Comparison of ENCODE assay signal across 26 cellular contexts in genomic region chr11:88315981-88316441, GRCh38. TPM values are rescaled to one million over a fixed set of nuclear protein-coding genes. Genes with fewer than 3 reads are reported as not detected.
DNase-seq lines count a peak whose midpoint lies in the region; ATAC-seq, FAIRE-seq and TF ChIP-seq lines count a peak whose summit lies in the region.
"Had no signal": no experiment of that assay in that cellular context is flagged by ENCODE, and none has a peak within 500 bp of the region (broad histone marks: within the 10 kb centered on the region; RNA-seq: fewer than 3 reads in every experiment).

No MANE protein-coding gene starts in this region.

- H3K9me3 Mint-ChIP-seq in natural killer cell treated with Interleukin-12 subunit alpha and Interleukin-12 subunit beta and Interleukin-15 and Interleukin-18, amount 100 ng/mL, for 72 hours = no peaks in the 10 kb centered on the region
- H3K9me3 Mint-ChIP-seq in CD8-positive, alpha-beta memory T cell = no peaks in the 10 kb centered on the region
- H3K9me3 Mint-ChIP-seq in mesothelial cell of epicardium = no peaks in the 10 kb centered on the region
- H3K9me3 Mint-ChIP-seq: activated naive CD4-positive, alpha-beta T cell treated with anti-CD3 and anti-CD28 coated beads, Interleukin-2, amount 50 U/mL, for 24 hours; activated T-cell treated with anti-CD3 and anti-CD28 coated beads, Interleukin-2, amount 50 U/mL, for 4 hours; H9; nephron progenitor cell had no signal

- H3K27ac ChIP-seq in esophagus (ENCODE audit: low read depth in 2 of 2, low read length in 1 of 2) = peak overlapping the region; percentile 8 to 26
- no peak overlapping the region for H3K27ac ChIP-seq in CD8-positive, alpha-beta memory T cell (ENCODE audit: low read depth, low read length)
- H3K27ac ChIP-seq: BLaER1 treated with 17β-estradiol and CSF1 and Interleukin-3, amounts not matched to agents 10 nM and 100 nM; upper lobe of right lung had no signal

- H3K27me3 ChIP-seq in esophagus (ENCODE audit: control insufficient read depth in 1 of 2, insufficient read depth in 2 of 2, low read length in 2 of 2) = no peaks in the 10 kb centered on the region
- H3K27me3 ChIP-seq in CD8-positive, alpha-beta memory T cell (ENCODE audit: insufficient read depth, low read length, poor library complexity, severe bottlenecking) = no peaks in the 10 kb centered on the region
- H3K27me3 ChIP-seq: BLaER1 treated with 17β-estradiol and CSF1 and Interleukin-3, amounts not matched to agents 10 nM and 100 nM; upper lobe of right lung had no signal

- no peaks in the 10 kb centered on the region for H3K4me1 ChIP-seq in esophagus (ENCODE audit: control insufficient read depth in 2 of 2, insufficient read depth in 2 of 2, low read length in 1 of 2)
- H3K4me1 ChIP-seq in CD8-positive, alpha-beta memory T cell (ENCODE audit: insufficient read depth, low read length) = no peaks in the 10 kb centered on the region

- no peak for TF ChIP-seq CTCF in mesothelial cell of epicardium (IDR thresholded peaks at IDR 0.05; ENCODE audit: unreplicated experiment)

- CTCF ChIA-PET in CD8-positive, alpha-beta memory T cell (lab: Charles Lee) = no interaction called here

- peak; percentile 18 for FAIRE-seq in GM18507 (lab: Jason Lieb, UNC)
- FAIRE-seq: K562 had no signal

- H3K4me3 Mint-ChIP-seq in natural killer cell treated with Interleukin-12 subunit alpha and Interleukin-12 subunit beta and Interleukin-15 and Interleukin-18, amount 100 ng/mL, for 72 hours = no peak overlapping the region
- H3K4me3 Mint-ChIP-seq in CD8-positive, alpha-beta memory T cell = no peak overlapping the region
- no peak overlapping the region for H3K4me3 Mint-ChIP-seq in mesothelial cell of epicardium
- H3K4me3 Mint-ChIP-seq: activated naive CD4-positive, alpha-beta T cell treated with anti-CD3 and anti-CD28 coated beads, Interleukin-2, amount 50 U/mL, for 24 hours; activated T-cell treated with anti-CD3 and anti-CD28 coated beads, Interleukin-2, amount 50 U/mL, for 4 hours; H9; nephron progenitor cell had no signal

- POLR2A ChIA-PET in CD8-positive, alpha-beta memory T cell (lab: Charles Lee) = no interaction called here

- H3K9me3 ChIP-seq in esophagus (ENCODE audit: control insufficient read depth in 2 of 2, insufficient read depth in 1 of 2, low read depth in 1 of 2, low read length in 1 of 2) = no peaks in the 10 kb centered on the region
- no peaks in the 10 kb centered on the region for H3K9me3 ChIP-seq in CD8-positive, alpha-beta memory T cell (ENCODE audit: low read length)
- H3K9me3 ChIP-seq: BLaER1 treated with 17β-estradiol and CSF1 and Interleukin-3, amounts not matched to agents 10 nM and 100 nM; upper lobe of right lung had no signal

- no peaks in the 10 kb centered on the region for H3K36me3 ChIP-seq in esophagus (ENCODE audit: control insufficient read depth in 2 of 2, insufficient read depth in 2 of 2, low read length in 1 of 2)
- no peaks in the 10 kb centered on the region for H3K36me3 ChIP-seq in CD8-positive, alpha-beta memory T cell (ENCODE audit: insufficient read depth, low read length)

- peaks cover 28% of the 10 kb centered on the region for H3K36me3 Mint-ChIP-seq in natural killer cell treated with Interleukin-12 subunit alpha and Interleukin-12 subunit beta and Interleukin-15 and Interleukin-18, amount 100 ng/mL, for 72 hours
- peaks cover 0 to 59% (median 24%) of the 10 kb centered on the region in 3 donors for H3K36me3 Mint-ChIP-seq in CD8-positive, alpha-beta memory T cell
- H3K36me3 Mint-ChIP-seq in mesothelial cell of epicardium = peaks cover 20% of the 10 kb centered on the region

- H3K27ac Mint-ChIP-seq in natural killer cell treated with Interleukin-12 subunit alpha and Interleukin-12 subunit beta and Interleukin-15 and Interleukin-18, amount 100 ng/mL, for 72 hours = peak overlapping the region; percentile 61 to 86
- peak overlapping the region in 2 of 8 donors; percentile 55 to 82 for H3K27ac Mint-ChIP-seq in CD8-positive, alpha-beta memory T cell
- H3K27ac Mint-ChIP-seq in mesothelial cell of epicardium = no peak overlapping the region
- H3K27ac Mint-ChIP-seq: activated naive CD4-positive, alpha-beta T cell treated with anti-CD3 and anti-CD28 coated beads, Interleukin-2, amount 50 U/mL, for 24 hours; nephron progenitor cell had no signal

- WGBS in esophagus, 2 donors = 48 to 58% methylated on average over 5 of the region's 5 CpGs

- no peak for ATAC-seq in natural killer cell treated with Interleukin-12 subunit alpha and Interleukin-12 subunit beta and Interleukin-15 and Interleukin-18, amount 100 ng/mL, for 72 hours
- ATAC-seq in HG03097 (IDR thresholded peaks at IDR 0.05; ENCODE audit: low FRiP score, unreplicated experiment) = no peak
- ATAC-seq: activated T-cell treated with anti-CD3 and anti-CD28 coated beads, Interleukin-2, amount 50 U/mL, for 4 hours; K562 had no signal

- no peak for DNase-seq in GM18507 (ENCODE audit: extremely low spot score, insufficient read length, low read depth)
- peak; percentile 29 for DNase-seq in SW480 (ENCODE audit: low spot score)
- no peak for DNase-seq in natural killer cell treated with Interleukin-12 subunit alpha and Interleukin-12 subunit beta and Interleukin-15 and Interleukin-18, amount 100 ng/mL, for 72 hours (ENCODE audit: low spot score)
- DNase-seq in CD8-positive, alpha-beta memory T cell = no peak
- no peak for DNase-seq in NAMALWA (ENCODE audit: low spot score)
- no peak for DNase-seq in mesothelial cell of epicardium (ENCODE audit: low spot score in 2 of 2, unreplicated experiment in 2 of 2)
- DNase-seq: ACHN; activated T-cell treated with anti-CD3 and anti-CD28 coated beads, Interleukin-2, amount 50 U/mL, for 4 hours; aorta; effector CD4-positive, alpha-beta T cell; H9; kidney glomerular epithelial cell; mesendoderm; NCI-H1694 treated with DMSO at 0.1 percent for 48 hours; NCI-H226; NCI-H774; nephron progenitor cell; posterior cingulate gyrus; SHP77 treated with DMSO at 0.1 percent for 48 hours; SW 1271; upper lobe of right lung had no signal

- no peak overlapping the region for H3K4me3 ChIP-seq in esophagus (ENCODE audit: low read depth in 1 of 2, low read length in 2 of 2)
- no peak overlapping the region for H3K4me3 ChIP-seq in CD8-positive, alpha-beta memory T cell (ENCODE audit: low read length)
- H3K4me3 ChIP-seq: BLaER1 treated with 17β-estradiol and CSF1 and Interleukin-3, amounts not matched to agents 10 nM and 100 nM; K562; upper lobe of right lung had no signal

- H3K27me3 Mint-ChIP-seq in natural killer cell treated with Interleukin-12 subunit alpha and Interleukin-12 subunit beta and Interleukin-15 and Interleukin-18, amount 100 ng/mL, for 72 hours = no peaks in the 10 kb centered on the region
- no peaks in the 10 kb centered on the region for H3K27me3 Mint-ChIP-seq in CD8-positive, alpha-beta memory T cell
- H3K27me3 Mint-ChIP-seq in mesothelial cell of epicardium (ENCODE audit: low read depth) = no peaks in the 10 kb centered on the region
- H3K27me3 Mint-ChIP-seq: activated naive CD4-positive, alpha-beta T cell treated with anti-CD3 and anti-CD28 coated beads, Interleukin-2, amount 50 U/mL, for 24 hours had no signal

- peaks cover 52 to 55% of the 10 kb centered on the region in 2 donors for H3K4me1 Mint-ChIP-seq in natural killer cell treated with Interleukin-12 subunit alpha and Interleukin-12 subunit beta and Interleukin-15 and Interleukin-18, amount 100 ng/mL, for 72 hours (ENCODE audit: low read depth in 2 of 2)
- H3K4me1 Mint-ChIP-seq in CD8-positive, alpha-beta memory T cell = peaks cover 62 to 83% (median 79%) of the 10 kb centered on the region in 3 donors
- peaks cover 30% of the 10 kb centered on the region for H3K4me1 Mint-ChIP-seq in mesothelial cell of epicardium

RNA-seq across cellular contexts. Expression of gene CTSC, which starts 21.5 kb away (rescaled TPM):
- 10 to 100 TPM; 33.8 to 35.3 TPM for polyA plus RNA-seq in esophagus
- 100 to 1,000 TPM; 213 to 381 TPM for total RNA-seq in natural killer cell treated with Interleukin-12 subunit alpha and Interleukin-12 subunit beta and Interleukin-15 and Interleukin-18, amount 100 ng/mL, for 72 hours
- total RNA-seq in CD8-positive, alpha-beta memory T cell = 100 to 1,000 TPM; 128 to 132 TPM
- polyA plus RNA-seq in CD8-positive, alpha-beta memory T cell = 261 TPM
- 230 to 233 TPM (median 233 TPM) in 3 replicates for total RNA-seq in mesothelial cell of epicardium
